15 cellular contexts compared by ENCODE assay signal in the genomic region with DNA sequence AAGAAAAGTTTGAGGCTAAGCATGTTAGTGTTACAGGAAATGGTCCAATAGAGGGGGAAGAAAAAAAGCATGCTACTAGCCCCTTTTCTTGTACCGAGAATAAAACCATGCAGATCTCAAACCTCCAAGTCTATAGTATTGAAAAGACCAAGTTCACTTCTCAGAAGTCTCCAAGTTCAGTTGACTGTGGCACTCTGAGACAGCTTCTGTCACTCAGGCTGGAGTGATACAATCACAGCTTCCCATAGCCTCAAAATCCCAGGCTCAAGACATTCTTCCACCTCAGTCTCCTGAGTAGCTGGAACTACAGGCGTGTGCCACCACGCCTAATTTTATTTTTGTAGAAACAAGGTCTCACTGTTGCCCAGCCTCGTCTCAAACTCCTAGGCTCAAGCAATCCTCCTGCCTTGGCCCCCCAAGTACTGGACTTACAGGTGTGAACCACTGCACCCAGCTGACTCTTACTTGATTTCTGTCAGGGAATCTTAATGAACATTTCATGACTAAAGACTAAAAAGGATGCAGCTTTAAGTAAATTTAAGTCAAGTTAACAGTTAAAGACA. TPM values are rescaled to one million over a fixed set of nuclear protein-coding genes. Genes with fewer than 3 reads are reported as not detected.
DNase-seq lines count a peak whose midpoint lies in the region; ATAC-seq and TF ChIP-seq lines count a peak whose summit lies in the region.
"Had no signal": no experiment of that assay in that cellular context is flagged by ENCODE, and none has a peak within 500 bp of the region (broad histone marks: within the 10 kb centered on the region; RNA-seq: fewer than 3 reads in every experiment).

No MANE protein-coding gene starts in this region.

- peak overlapping the region; percentile 86 for H3K27ac Mint-ChIP-seq in activated T-cell treated with anti-CD3 and anti-CD28 coated beads, Interleukin-2, amount 50 U/mL, for 72 hours
- 0 out of 2 replicates have a peak overlapping the region, but pooled peaks have one; percentile 24 for H3K27ac Mint-ChIP-seq in HFFc6
- H3K27ac Mint-ChIP-seq in chondrocyte (ENCODE audit: unreplicated experiment) = peak overlapping the region; percentile 63
- peak overlapping the region; percentile 85 for H3K27ac Mint-ChIP-seq in progenitor cell of endocrine pancreas

- H3K9me3 Mint-ChIP-seq in activated T-cell treated with anti-CD3 and anti-CD28 coated beads, Interleukin-2, amount 50 U/mL, for 72 hours = no peaks in the 10 kb centered on the region
- H3K9me3 Mint-ChIP-seq in HFFc6 (no peaks in the 10 kb centered on the region), chondrocyte (ENCODE audit: low read depth) (no peaks in the 10 kb centered on the region), progenitor cell of endocrine pancreas (ENCODE audit: low read depth) (no peaks in the 10 kb centered on the region)

- no peak for ATAC-seq in activated T-cell treated with anti-CD3 and anti-CD28 coated beads, Interleukin-2, amount 50 U/mL, for 72 hours (replicated peaks in 1 of 2)
- ATAC-seq in GM18519 (IDR thresholded peaks at IDR 0.05; ENCODE audit: low FRiP score, unreplicated experiment) = no peak

- H3K27me3 Mint-ChIP-seq in activated T-cell treated with anti-CD3 and anti-CD28 coated beads, Interleukin-2, amount 50 U/mL, for 72 hours (ENCODE audit: low read depth) = no peaks in the 10 kb centered on the region
- no peaks in the 10 kb centered on the region; the same call in 1 of the 2 replicates for H3K27me3 Mint-ChIP-seq in HFFc6 (ENCODE audit: insufficient read depth)
- H3K27me3 Mint-ChIP-seq in chondrocyte (ENCODE audit: low read depth) = no peaks in the 10 kb centered on the region
- no peaks in the 10 kb centered on the region for H3K27me3 Mint-ChIP-seq in progenitor cell of endocrine pancreas

- H3K4me3 Mint-ChIP-seq in activated T-cell treated with anti-CD3 and anti-CD28 coated beads, Interleukin-2, amount 50 U/mL, for 72 hours = no peak overlapping the region
- H3K4me3 Mint-ChIP-seq in HFFc6 (no peak overlapping the region), chondrocyte (ENCODE audit: unreplicated experiment) (no peak overlapping the region), progenitor cell of endocrine pancreas (ENCODE audit: low read depth) (no peak overlapping the region)

- DNase-seq in activated T-cell treated with anti-CD3 and anti-CD28 coated beads, Interleukin-2, amount 50 U/mL, for 72 hours = no peak
- no peak for DNase-seq in activated T-cell treated with anti-CD3 and anti-CD28 coated beads, Interleukin-2, amount 50 U/mL, for 48 hours
- DNase-seq in HFFc6 (no peak), chondrocyte (ENCODE audit: low spot score) (no peak), progenitor cell of endocrine pancreas (ENCODE audit: low spot score, unreplicated experiment) (no peak), H4 (ENCODE audit: low spot score) (no peak), ureter (ENCODE audit: low spot score) (no peak)
- DNase-seq: activated effector memory CD4-positive, alpha-beta T cell treated with anti-CD3 and anti-CD28 coated beads, Interleukin-2, amount 50 U/mL, for 16 hours; effector memory CD4-positive, alpha-beta T cell; hippocampal formation; NCI-H1417; small intestine; stimulated activated naive CD4-positive, alpha-beta T cell treated with Interleukin-2 at 50 U/mL for 16 hours; T-helper 9 cell had no signal

- peaks cover 73% of the 10 kb centered on the region for H3K4me1 Mint-ChIP-seq in activated T-cell treated with anti-CD3 and anti-CD28 coated beads, Interleukin-2, amount 50 U/mL, for 72 hours (ENCODE audit: low read depth)
- no peaks in the 10 kb centered on the region; the same call in 1 of the 2 replicates for H3K4me1 Mint-ChIP-seq in HFFc6 (ENCODE audit: low read depth)
- H3K4me1 Mint-ChIP-seq in chondrocyte (ENCODE audit: low read depth) = peaks cover 7% of the 10 kb centered on the region
- peaks cover 7% of the 10 kb centered on the region for H3K4me1 Mint-ChIP-seq in progenitor cell of endocrine pancreas (ENCODE audit: low read depth)

- peaks cover 7 to 43% of the 10 kb centered on the region in 2 donors for H3K36me3 Mint-ChIP-seq in activated T-cell treated with anti-CD3 and anti-CD28 coated beads, Interleukin-2, amount 50 U/mL, for 72 hours (ENCODE audit: insufficient read depth in 2 of 2)
- peaks cover 30% of the 10 kb centered on the region for H3K36me3 Mint-ChIP-seq in HFFc6 (ENCODE audit: low read depth)
- peaks cover 30% of the 10 kb centered on the region for H3K36me3 Mint-ChIP-seq in chondrocyte (ENCODE audit: low read depth)
- peaks cover 35% of the 10 kb centered on the region for H3K36me3 Mint-ChIP-seq in progenitor cell of endocrine pancreas (ENCODE audit: insufficient read depth)

- no peak for TF ChIP-seq CTCF in HFFc6 (IDR thresholded peaks at IDR 0.05)
- TF ChIP-seq CTCF in chondrocyte (IDR thresholded peaks at IDR 0.05) = no peak
- no peak for TF ChIP-seq CTCF in progenitor cell of endocrine pancreas (IDR thresholded peaks at IDR 0.05; ENCODE audit: unreplicated experiment)

RNA-seq across cellular contexts. Expression of gene C6orf62, which starts 16.2 kb away (rescaled TPM):
- total RNA-seq in activated T-cell treated with anti-CD3 and anti-CD28 coated beads, Interleukin-2, amount 50 U/mL, for 72 hours = 100 to 1,000 TPM; 181 to 194 TPM
- total RNA-seq in HFFc6 (2021; fragmentation: NEBNext Ultra II Directional; extraction: Animal tissue kit (Norgen Biotek cat#: 25700)) = 100 to 1,000 TPM; 105 to 120 (median 115) TPM
- total RNA-seq in chondrocyte (74.0 to 91.9 TPM (median 90.2 TPM) in 3 replicates), progenitor cell of endocrine pancreas (88.6 and 90.0 TPM in 2 replicates), ureter (111 TPM)
- 115 and 120 TPM in 2 replicates for total RNA-seq in H4 (2014; rRNA removed; shearing (Covaris generic))

RNA-seq across cellular contexts. Expression of gene ACOT13, which starts 35.9 kb away (rescaled TPM):
- 10 to 100 TPM; 26.5 to 26.9 TPM for total RNA-seq in activated T-cell treated with anti-CD3 and anti-CD28 coated beads, Interleukin-2, amount 50 U/mL, for 72 hours
- total RNA-seq in HFFc6 (2021; fragmentation: NEBNext Ultra II Directional; extraction: Animal tissue kit (Norgen Biotek cat#: 25700)) = 10 to 100 TPM; 18.7 to 21.9 (median 19.8) TPM
- total RNA-seq in chondrocyte (28.4 to 33.1 TPM (median 30.4 TPM) in 3 replicates), progenitor cell of endocrine pancreas (42.3 and 45.9 TPM in 2 replicates), ureter (16.8 TPM)
- 18.3 and 22.2 TPM in 2 replicates for total RNA-seq in H4 (2014; rRNA removed; shearing (Covaris generic))

RNA-seq across cellular contexts. Expression of gene TDP2, which starts 36.1 kb away (rescaled TPM):
- 10 to 100 TPM; 58.3 to 62.9 TPM for total RNA-seq in activated T-cell treated with anti-CD3 and anti-CD28 coated beads, Interleukin-2, amount 50 U/mL, for 72 hours
- 10 to 100 TPM; 27.3 to 33.6 (median 30.7) TPM for total RNA-seq in HFFc6 (2021; fragmentation: NEBNext Ultra II Directional; extraction: Animal tissue kit (Norgen Biotek cat#: 25700))
- total RNA-seq in chondrocyte (23.4 to 32.4 TPM (median 23.8 TPM) in 3 replicates), progenitor cell of endocrine pancreas (65.6 and 69.8 TPM in 2 replicates), ureter (54.4 TPM)
- total RNA-seq in H4 (2014; rRNA removed; shearing (Covaris generic)) = 38.1 and 51.0 TPM in 2 replicates

RNA-seq across cellular contexts. Expression of gene KIAA0319, which starts 56.8 kb away (rescaled TPM):
- total RNA-seq in activated T-cell treated with anti-CD3 and anti-CD28 coated beads, Interleukin-2, amount 50 U/mL, for 72 hours = under 1 TPM; 0.14 TPM
- total RNA-seq in HFFc6 (2021; fragmentation: NEBNext Ultra II Directional; extraction: Animal tissue kit (Norgen Biotek cat#: 25700)) = under 1 TPM in 1 of 6 experiments, not detected in 5; 0.05 TPM
- total RNA-seq in chondrocyte = 0.05 to 0.07 TPM (median 0.05 TPM) in 3 replicates
- 1.2 and 1.4 TPM in 2 replicates for total RNA-seq in progenitor cell of endocrine pancreas
- total RNA-seq in H4 (2014; rRNA removed; shearing (Covaris generic)) = 2.0 TPM in 2 replicates
- total RNA-seq in ureter = 0.23 TPM

Comparison
In these comparisons a context has a peak if more than half of its experiments do, and no peak if none do; other contexts are left out.
1. H3K27ac Mint-ChIP-seq: peak in every context shown above with its lines; median percentile 86 in activated T-cell treated with anti-CD3 and anti-CD28 coated beads, Interleukin-2, amount 50 U/mL, for 72 hours; 85 in progenitor cell of endocrine pancreas; 63 in chondrocyte; 24 in HFFc6.